Comparison of ENCODE assay signal across 8 cellular contexts in the genomic region with DNA sequence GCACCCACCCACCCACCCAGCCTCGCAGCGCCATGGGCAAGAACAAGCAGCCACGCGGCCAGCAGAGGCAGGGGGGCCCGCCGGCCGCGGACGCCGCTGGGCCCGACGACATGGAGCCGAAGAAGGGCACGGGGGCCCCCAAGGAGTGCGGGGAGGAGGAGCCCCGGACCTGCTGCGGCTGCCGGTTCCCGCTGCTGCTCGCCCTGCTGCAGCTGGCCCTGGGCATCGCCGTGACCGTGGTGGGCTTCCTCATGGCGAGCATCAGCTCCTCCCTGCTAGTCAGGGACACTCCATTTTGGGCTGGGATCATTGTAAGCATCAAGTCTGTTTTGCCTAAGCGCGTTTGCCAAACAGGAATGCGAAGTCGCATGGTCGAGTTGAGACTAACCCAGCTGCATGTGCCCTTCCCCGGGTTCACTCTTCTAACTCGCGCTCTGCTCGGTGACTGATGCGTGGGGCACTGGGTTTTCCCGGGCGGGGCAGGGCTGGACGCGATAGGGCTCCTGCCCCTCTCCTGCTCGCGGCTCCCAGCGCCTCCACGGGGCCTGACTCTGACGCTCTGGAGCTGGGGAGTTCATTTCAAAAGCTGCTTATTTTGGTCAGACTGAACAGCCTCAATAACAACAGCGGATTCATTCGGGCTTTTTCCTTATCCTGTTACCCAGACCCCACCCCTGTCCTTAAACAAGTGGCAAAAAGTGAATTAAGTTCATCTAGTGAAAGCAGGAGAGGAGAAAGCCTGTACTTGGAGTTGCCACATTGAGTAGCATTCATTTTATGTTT. TPM values are rescaled to one million over a fixed set of nuclear protein-coding genes. Genes with fewer than 3 reads are reported as not detected.
DNase-seq lines count a peak whose midpoint lies in the region; ATAC-seq and TF ChIP-seq lines count a peak whose summit lies in the region.

No MANE protein-coding gene starts in this region.

- H3K36me3 ChIP-seq in BE2C (no peaks in the 10 kb centered on the region), gastrocnemius medialis (no peaks in the 10 kb centered on the region)

- H3K27me3 ChIP-seq in BE2C, result peaks cover 16% of the 10 kb centered on the region
- H3K27me3 ChIP-seq in gastrocnemius medialis, result no peaks in the 10 kb centered on the region

- ATAC-seq in GM19397 (IDR thresholded peaks at IDR 0.05; ENCODE audit: unreplicated experiment), result peak; percentile 59
- ATAC-seq in gastrocnemius medialis, result peak; percentile 74
- ATAC-seq in GM19395 (IDR thresholded peaks at IDR 0.05; ENCODE audit: unreplicated experiment), result no peak

- peak overlapping the region; percentile 62 for H3K4me3 ChIP-seq in BE2C (ENCODE audit: low read depth, low read length)
- peak overlapping the region; percentile 69 to 91 (median 76) for H3K4me3 ChIP-seq in gastrocnemius medialis

- intact Hi-C loops in gastrocnemius medialis (cut with DNase I; ENCODE audit: low total_unique reads), result loop anchor here (1.0 to 10.0 kb wide), 4 partner anchors 70 to 241 kb away; a partner anchor contains a TSS

- TF ChIP-seq POLR2A in gastrocnemius medialis (IDR thresholded peaks at IDR 0.05), result peak; percentile 22 to 32

- peak; percentile 34 for DNase-seq in BE2C
- DNase-seq in NCI-H2171 (lab: John Stamatoyannopoulos, UW), result peak; percentile 56
- peak in 58 of 61 donors; percentile 13 to 86 (median 68) for DNase-seq in caudate nucleus (lab: John Stamatoyannopoulos, UW)
- DNase-seq in iris pigment epithelial cell (ENCODE audit: low read depth), result peak; percentile 63
- DNase-seq in gastrocnemius medialis, result peak; percentile 39 to 69
- DNase-seq in effector CD4-positive, alpha-beta T cell, result no peak

- H3K9me3 ChIP-seq in BE2C, result no peaks in the 10 kb centered on the region
- H3K9me3 ChIP-seq in gastrocnemius medialis, result no peaks in the 10 kb centered on the region

- H3K27ac ChIP-seq in caudate nucleus (ENCODE audit: low read depth, low read length) (peak overlapping the region; percentile 96), gastrocnemius medialis (peak overlapping the region; percentile 84 to 94 (median 92))

- H3K4me1 ChIP-seq in BE2C (peaks cover 13% of the 10 kb centered on the region), gastrocnemius medialis (peaks cover 31 to 35% of the 10 kb centered on the region in 2 donors)

- in situ Hi-C loops in gastrocnemius medialis (cut with MboI; ENCODE audit: low sequenced_read_pairs in 4 of 4), result no loop called here

- TF ChIP-seq CTCF in BE2C (IDR thresholded peaks at IDR 0.05; ENCODE audit: low read depth, low read length), result no peak
- TF ChIP-seq CTCF in gastrocnemius medialis (IDR thresholded peaks at IDR 0.05 in 4 of 5, conservative IDR thresholded peaks at IDR 0.05 in 1 of 5), result no peak

RNA-seq across cellular contexts. Expression of a gene that starts 0.5 kb away (rescaled TPM):
- polyA plus RNA-seq in BE2C (2012; ENCODE audit: insufficient read depth, insufficient read length, low read depth), result 2.6 TPM
- total RNA-seq in gastrocnemius medialis, result 10 to 100 TPM; 23.0 to 65.7 (median 32.4) TPM
